In genomic region chr11:84780689-84781293, GRCh38 we compare ENCODE assay signal across 8 cellular contexts.
DNase-seq lines count a peak whose midpoint lies in the region; ATAC-seq, FAIRE-seq and TF ChIP-seq lines count a peak whose summit lies in the region.

No MANE protein-coding gene starts in this region.

- WGBS in transverse colon (ENCODE audit: low coverage in 1 of 2), 2 donors = 19 to 21% methylated on average over 3 of the region's 3 CpGs

- no peaks in the 10 kb centered on the region for H3K9me2 ChIP-seq in HCT116 (ENCODE audit: insufficient read depth)

- peak; percentile 48 for TF ChIP-seq RAD21 in HCT116 (IDR thresholded peaks at IDR 0.05; ENCODE audit: low read depth)

- no peak overlapping the region for H2AFZ ChIP-seq in HCT116 (ENCODE audit: low read depth, low read length, poor library complexity, severe bottlenecking)

- H3K27ac ChIP-seq in C4-2B = no peak overlapping the region
- H3K27ac ChIP-seq in HCT116 (ENCODE audit: low read depth, low read length) = no peak overlapping the region
- no peak overlapping the region for H3K27ac ChIP-seq in transverse colon
- no peak overlapping the region for H3K27ac ChIP-seq in substantia nigra (ENCODE audit: low read depth, low read length, poor library complexity, severe bottlenecking)

- H4K20me1 ChIP-seq in HCT116 (ENCODE audit: insufficient read depth) = no peaks in the 10 kb centered on the region

- no peak overlapping the region for H3K4me2 ChIP-seq in HCT116 (ENCODE audit: low read length)

- H3K4me3 ChIP-seq in HCT116 (replicated peaks in 1 of 2; ENCODE audit: low read depth in 1 of 2, low read length in 2 of 2) = no peak overlapping the region
- H3K4me3 ChIP-seq in transverse colon = no peak overlapping the region

- no peak for FAIRE-seq in RCC 7860 (lab: Jason Lieb, UNC)

- no peaks in the 10 kb centered on the region for H3K9me3 ChIP-seq in HCT116 (ENCODE audit: control insufficient read depth in 1 of 2, insufficient read depth in 1 of 2, low read depth in 1 of 2, low read length in 2 of 2)
- no peaks in the 10 kb centered on the region for H3K9me3 ChIP-seq in transverse colon

- H3K4me1 ChIP-seq in HCT116 (ENCODE audit: control insufficient read depth in 1 of 2, insufficient read depth in 2 of 2, low read length in 2 of 2) (no peaks in the 10 kb centered on the region), transverse colon (no peaks in the 10 kb centered on the region)

- ATAC-seq in HCT116 (0 out of 2 replicates have a peak, but pooled peaks have one; percentile 49), HG03108 (IDR thresholded peaks at IDR 0.05; ENCODE audit: unreplicated experiment) (no peak)

- intact Hi-C loops in HCT116 (cut with micrococcal nuclease) = loop anchor here (2.0 kb wide), 1 partner anchor 810 kb away; no protein-coding TSS in a partner anchor
- intact Hi-C loops in transverse colon (cut with DNase I; ENCODE audit: low total_unique reads) = no loop called here

- H3K27me3 ChIP-seq in HCT116 (ENCODE audit: insufficient read depth, low read length) = no peaks in the 10 kb centered on the region
- H3K27me3 ChIP-seq in transverse colon = no peaks in the 10 kb centered on the region

- H3K9ac ChIP-seq in HCT116 (ENCODE audit: low read length) = no peak overlapping the region

- TF ChIP-seq EP300 in transverse colon (IDR thresholded peaks at IDR 0.05; ENCODE audit: low read depth) = no peak

- H3K36me3 ChIP-seq in HCT116 (ENCODE audit: control insufficient read depth in 1 of 2, insufficient read depth in 2 of 2, low read length in 2 of 2) (no peaks in the 10 kb centered on the region), transverse colon (no peaks in the 10 kb centered on the region)

- CTCF ChIA-PET in HCT116 (lab: Charles Lee) = interaction anchor here (0.6 to 1.5 kb wide), 3 partner anchors 284 to 810 kb away, joined by 3 to 8 read pairs (median 3); no protein-coding TSS in a partner anchor

- TF ChIP-seq POLR2A in HCT116 (IDR thresholded peaks at IDR 0.05; ENCODE audit: borderline replicate concordance, extremely low read depth, insufficient read depth, insufficient read length) (no peak), transverse colon (IDR thresholded peaks at IDR 0.05) (no peak)

- RAD21 ChIA-PET in HCT116 (lab: Charles Lee; ENCODE audit: low non-redundant PET in 1 of 2, low total read pairs in 2 of 2, uncharacterized antibody in 2 of 2, unreplicated experiment in 2 of 2) = interaction anchor here in 1 of 2 experiments (0.6 kb wide), 1 partner anchor 787 kb away, joined by 7 read pairs; no protein-coding TSS in a partner anchor

- in situ Hi-C loops in transverse colon (cut with MboI; ENCODE audit: low pct_ligation_motif_present in 1 of 4, low pct_unique_long_range_greater_than_20kb in 1 of 4, low sequenced_read_pairs in 3 of 4) = loop anchor here in 2 of 4 donors (25.0 kb wide), 1 partner anchor 807 kb away; no protein-coding TSS in a partner anchor

- BruUV-seq in HCT116 (replicated peaks; lab: Mats Ljungman, UMichigan) = no TSS peak

- peak; percentile 82 for TF ChIP-seq CTCF in C4-2B (conservative IDR thresholded peaks at IDR 0.05)
- peak; percentile 17 to 56 (median 44); a peak in 5 of 6 replicates for TF ChIP-seq CTCF in HCT116 (IDR thresholded peaks at IDR 0.05 in 2 of 3, conservative IDR thresholded peaks at IDR 0.05 in 1 of 3; ENCODE audit: borderline replicate concordance in 1 of 3, insufficient read depth in 1 of 3, low read depth in 2 of 3, low read length in 2 of 3)
- TF ChIP-seq CTCF in transverse colon (IDR thresholded peaks at IDR 0.05) = peak; percentile 20 to 57 (median 42)

- H3K79me2 ChIP-seq in HCT116 (ENCODE audit: insufficient read depth, low read length) = no peaks in the 10 kb centered on the region

- peak; percentile 12 for DNase-seq in HCT116 (ENCODE audit: low read depth, low spot score)
- peak; percentile 15 for DNase-seq in RCC 7860 (ENCODE audit: low spot score)
- peak; percentile 28 for DNase-seq in foreskin melanocyte
- no peak for DNase-seq in transverse colon
- DNase-seq in NCI-H146 (lab: John Stamatoyannopoulos, UW) = no peak
- no peak for DNase-seq in substantia nigra (lab: John Stamatoyannopoulos, UW)

- POLR2A ChIA-PET in HCT116 (lab: Charles Lee) = no interaction called here

TF ChIP-seq in HCT116, 20 proteins besides CTCF, POLR2A, EP300 and RAD21:
- TF ChIP-seq ZFX (IDR thresholded peaks at IDR 0.05) (no peak), ZNF274 (IDR thresholded peaks at IDR 0.05; ENCODE audit: low read depth, low read length) (no peak), FOSL1 (IDR thresholded peaks at IDR 0.05; ENCODE audit: low read depth) (no peak), ATF3 (IDR thresholded peaks at IDR 0.05) (no peak), POLR2AphosphoS5 (IDR thresholded peaks at IDR 0.05; ENCODE audit: low read depth, low read length) (no peak), SRF (IDR thresholded peaks at IDR 0.05; ENCODE audit: low read depth) (no peak), ZBTB33 (IDR thresholded peaks at IDR 0.05; ENCODE audit: extremely low read depth, insufficient replicate concordance, low read length) (no peak), JUND (IDR thresholded peaks at IDR 0.05) (no peak), CBX3 (IDR thresholded peaks at IDR 0.05; ENCODE audit: low read depth) (no peak), EZH2phosphoT487 (IDR thresholded peaks at IDR 0.05; ENCODE audit: borderline replicate concordance) (no peak), EZH2 (IDR thresholded peaks at IDR 0.05) (no peak), TCF7L2 (IDR thresholded peaks at IDR 0.05; ENCODE audit: borderline replicate concordance, extremely low read depth, insufficient read depth, insufficient read length) (no peak), SIN3A (IDR thresholded peaks at IDR 0.05; ENCODE audit: low read depth) (no peak), EGR1 (IDR thresholded peaks at IDR 0.05; ENCODE audit: low read depth) (no peak), YY1 (IDR thresholded peaks at IDR 0.05; ENCODE audit: extremely low read depth, insufficient replicate concordance, low read depth, low read length) (no peak), SP1 (IDR thresholded peaks at IDR 0.05; ENCODE audit: low read depth) (no peak), CEBPB (IDR thresholded peaks at IDR 0.05; ENCODE audit: low read depth) (no peak)
TF ChIP-seq in HCT116: peak in this region for 0.

Comparison
In these comparisons a context has a peak if more than half of its experiments do, and no peak if none do; other contexts are left out.
1. DNase-seq: peak in HCT116 (single experiment), RCC 7860 (single experiment) and foreskin melanocyte (single experiment); none in transverse colon (single experiment), NCI-H146 (single experiment) and substantia nigra (0 of 49).
2. Peak in every context shown above with its lines, with median percentiles within 50 percentile points of each other: CTCF ChIP-seq.